ENCODE assay signal across 7 cellular contexts in the genomic region with DNA sequence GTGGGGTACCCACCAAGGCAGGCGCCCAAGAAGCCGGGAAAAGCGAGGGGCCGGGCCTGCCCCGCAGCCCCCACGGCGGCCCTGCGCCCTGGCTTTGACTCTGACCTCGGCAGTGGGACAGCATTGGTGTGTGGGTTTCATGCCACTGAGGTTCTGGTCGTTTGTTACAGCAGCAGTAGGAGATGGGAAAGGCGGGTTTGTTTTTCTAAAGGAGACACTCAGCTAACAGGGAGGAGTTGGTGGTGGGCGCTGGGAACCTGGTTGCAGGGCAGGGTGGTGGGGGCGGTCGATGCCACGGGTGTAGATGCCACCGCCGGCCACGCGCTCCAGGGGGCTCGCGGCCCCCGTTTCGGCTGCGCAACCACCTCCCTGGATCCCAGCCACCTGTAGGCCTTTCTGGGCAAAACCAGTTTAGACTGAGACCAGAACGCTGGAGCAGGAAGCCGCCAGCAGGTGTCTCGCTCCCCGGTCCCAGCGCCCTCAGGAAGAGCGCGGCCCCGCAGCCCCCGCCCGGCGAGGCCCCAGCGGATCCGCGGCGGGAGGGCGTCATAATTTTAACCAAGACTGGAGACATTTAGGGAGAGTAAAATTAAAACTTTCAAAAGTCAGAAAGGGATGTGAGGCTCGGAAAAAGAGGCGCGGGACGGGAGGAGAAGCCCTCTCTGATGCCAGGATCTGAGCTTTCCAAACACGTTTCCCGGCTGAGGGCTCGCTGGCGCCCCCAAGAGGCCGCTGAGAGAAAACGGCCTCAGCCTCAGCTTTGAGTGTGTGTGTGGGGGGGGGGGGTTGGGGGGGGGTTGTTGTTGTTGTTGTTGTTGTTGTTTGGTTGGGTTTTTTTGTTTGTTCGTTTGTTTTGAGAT. TPM values are rescaled to one million over a fixed set of nuclear protein-coding genes. Genes with fewer than 3 reads are reported as not detected.
DNase-seq lines count a peak whose midpoint lies in the region; ATAC-seq and TF ChIP-seq lines count a peak whose summit lies in the region.

No MANE protein-coding gene starts in this region.

- H3K27ac ChIP-seq in coronary artery (peak overlapping the region; percentile 65 to 68), right lobe of liver (peak overlapping the region in 2 of 3 donors; percentile 47 to 68)

- H3K27me3 Mint-ChIP-seq in activated B cell treated with CpG ODN at 0.5 μM for 24 hours = peaks cover 13% of the 10 kb centered on the region

- TF ChIP-seq CTCF in activated B cell treated with CpG ODN at 0.5 μM for 24 hours (IDR thresholded peaks at IDR 0.05) (no peak), coronary artery (IDR thresholded peaks at IDR 0.05) (peak; percentile 64), right lobe of liver (IDR thresholded peaks at IDR 0.05) (peak; percentile 55 to 70 (median 60))

- no peaks in the 10 kb centered on the region for H3K9me3 ChIP-seq in right lobe of liver

- DNase-seq in NCI-H2171 treated with DMSO at 0.1 percent for 48 hours (lab: John Stamatoyannopoulos, UW) = peak; percentile 86
- peak; percentile 50 for DNase-seq in activated B cell treated with CpG ODN at 0.5 μM for 24 hours
- DNase-seq in coronary artery (ENCODE audit: low spot score) = peak; percentile 83
- peak; percentile 72 to 81 (median 80) for DNase-seq in right lobe of liver
- DNase-seq in stimulated activated CD4-positive, alpha-beta T cell treated with anti-CD3 and anti-CD28 coated beads, Interleukin-4, amount 100 ng/mL, for 4 hours = peak; percentile 47 to 56

- H3K4me3 Mint-ChIP-seq in activated B cell treated with CpG ODN at 0.5 μM for 24 hours = peak overlapping the region; percentile 73

- H3K36me3 ChIP-seq in right lobe of liver = no peaks in the 10 kb centered on the region

- no peaks in the 10 kb centered on the region for H3K4me1 ChIP-seq in right lobe of liver

- CTCF ChIA-PET in activated B cell treated with CpG ODN at 0.5 μM for 24 hours (lab: Charles Lee) = interaction anchor here (0.7 to 1.5 kb wide), 6 partner anchors 8 to 616 kb away, joined by 3 to 4 read pairs (median 3); no protein-coding TSS in a partner anchor

- no peak for TF ChIP-seq POLR2A in right lobe of liver (IDR thresholded peaks at IDR 0.05)

- H3K27ac Mint-ChIP-seq in activated B cell treated with CpG ODN at 0.5 μM for 24 hours = no peak overlapping the region

- H3K9me3 Mint-ChIP-seq in activated B cell treated with CpG ODN at 0.5 μM for 24 hours = no peaks in the 10 kb centered on the region

- no peaks in the 10 kb centered on the region for H3K36me3 Mint-ChIP-seq in activated B cell treated with CpG ODN at 0.5 μM for 24 hours (ENCODE audit: low read depth)

- peaks cover 2% of the 10 kb centered on the region for H3K4me1 Mint-ChIP-seq in activated B cell treated with CpG ODN at 0.5 μM for 24 hours

- H3K4me3 ChIP-seq in coronary artery (peak overlapping the region; percentile 66), right lobe of liver (peak overlapping the region; percentile 34 to 49 (median 37))

- 0% methylated on average over 22 of the region's 51 CpGs for WGBS in right lobe of liver (ENCODE audit: insufficient coverage, low coverage, low lambda C conversion rate, missing lambda C conversion rate)

- intact Hi-C loops in activated B cell treated with CpG ODN at 0.5 μM for 24 hours (cut with micrococcal nuclease) = loop anchor here (2.0 kb wide), 1 partner anchor 387 kb away; the partner anchor contains the start of gene SPIRE1
- intact Hi-C loops in right lobe of liver (cut with DNase I) = no loop called here

- peak; percentile 87 for ATAC-seq in GM18498 (IDR thresholded peaks at IDR 0.05; ENCODE audit: unreplicated experiment)
- peak; percentile 80 for ATAC-seq in HG03045 (IDR thresholded peaks at IDR 0.05; ENCODE audit: unreplicated experiment)
- ATAC-seq in activated B cell treated with CpG ODN at 0.5 μM for 24 hours (ENCODE audit: low read depth) = peak; percentile 82
- peak; percentile 95 to 98 (median 98) for ATAC-seq in right lobe of liver

- POLR2A ChIA-PET in activated B cell treated with CpG ODN at 0.5 μM for 24 hours (lab: Charles Lee) = interaction anchor here (0.6 kb wide), 1 partner anchor 14 kb away, joined by 12 read pairs; no protein-coding TSS in a partner anchor

- no peaks in the 10 kb centered on the region for H3K27me3 ChIP-seq in right lobe of liver

RNA-seq across cellular contexts. Expression of gene CIDEA, which starts 17.4 kb away (rescaled TPM):
- total RNA-seq in activated B cell treated with CpG ODN at 0.5 μM for 24 hours = not detected in 2 replicates
- not detected for total RNA-seq in right lobe of liver

RNA-seq across cellular contexts. Expression of gene TUBB6, which starts 36.4 kb away (rescaled TPM):
- total RNA-seq in activated B cell treated with CpG ODN at 0.5 μM for 24 hours (29.7 and 31.9 TPM in 2 replicates), right lobe of liver (10 to 100 TPM in 2 of 6 experiments, 1 to 10 TPM in 4; 2.4 to 18.5 (median 9.0) TPM)

Comparison
In these comparisons a context has a peak if more than half of its experiments do, and no peak if none do; other contexts are left out.
1. Peak in every context shown above with its lines: DNase-seq, ATAC-seq, H3K4me3 ChIP-seq and H3K27ac ChIP-seq.